In genomic region chr12:103958621-103959020, GRCh38 we compare ENCODE assay signal across 13 cellular contexts. TPM values are rescaled to one million over a fixed set of nuclear protein-coding genes. Genes with fewer than 3 reads are reported as not detected.
DNase-seq lines count a peak whose midpoint lies in the region; ATAC-seq and TF ChIP-seq lines count a peak whose summit lies in the region.
"Had no signal": no experiment of that assay in that cellular context is flagged by ENCODE, and none has a peak within 500 bp of the region (broad histone marks: within the 10 kb centered on the region; RNA-seq: fewer than 3 reads in every experiment).

No MANE protein-coding gene starts in this region.

- DNase-seq in heart right ventricle (no peak), left cardiac atrium (no peak), hepatocyte (ENCODE audit: low spot score) (no peak), NCI-H2081 (lab: John Stamatoyannopoulos, UW) (no peak), DMS 273 treated with DMSO at 0.1 percent for 48 hours (lab: John Stamatoyannopoulos, UW) (no peak), ecto neural progenitor cell (ENCODE audit: low spot score) (no peak)
- DNase-seq: activated gamma-delta T cell treated with Interleukin-2 at 50 U/mL for 16 hours; effector memory CD4-positive, alpha-beta T cell; NCI-H1436; NCI-H226; stimulated activated CD4-positive, alpha-beta T cell treated with anti-CD3 and anti-CD28 coated beads, Interleukin-1b, Interleukin-23, amount 100 ng/mL, for 48 hours had no signal

- no peaks in the 10 kb centered on the region for H3K36me3 Mint-ChIP-seq in IgD-negative memory B cell

- peaks cover 0 to 18% (median 2%) of the 10 kb centered on the region in 9 donors for H3K36me3 ChIP-seq in heart right ventricle
- H3K36me3 ChIP-seq in hepatocyte (replicated peaks; ENCODE audit: insufficient read depth, low read depth): no peaks in the 10 kb centered on the region
- peaks cover 4 to 12% (median 9%) of the 10 kb centered on the region in 5 donors for H3K36me3 ChIP-seq in subcutaneous abdominal adipose tissue (ENCODE audit: control insufficient read depth in 5 of 5, insufficient read depth in 5 of 5, low read length in 5 of 5)

- peak overlapping the region in 3 of 4 donors; percentile 7 to 71 (median 51) for H3K4me3 Mint-ChIP-seq in IgD-negative memory B cell

- intact Hi-C loops in heart right ventricle (cut with DNase I) (loop anchor here in 3 of 10 donors (10.0 kb wide), 2 partner anchors 136 to 146 kb away; no protein-coding TSS in a partner anchor), left cardiac atrium (cut with DNase I) (loop anchor here in 1 of 2 donors (10.0 kb wide), 2 partner anchors 106 to 146 kb away; partner anchors contain the start of gene HCFC2)

- no peak overlapping the region for H2AFZ ChIP-seq in hepatocyte

- H3K9me3 ChIP-seq in heart right ventricle (no peaks in the 10 kb centered on the region), hepatocyte (ENCODE audit: low read depth) (no peaks in the 10 kb centered on the region), subcutaneous abdominal adipose tissue (ENCODE audit: control insufficient read depth in 5 of 5, low read length in 5 of 5) (no peaks in the 10 kb centered on the region)

- H3K9me3 Mint-ChIP-seq in IgD-negative memory B cell: no peaks in the 10 kb centered on the region

- H3K27ac ChIP-seq in heart right ventricle (peak overlapping the region in 6 of 10 donors; percentile 87 to 97 (median 96)), hepatocyte (peak overlapping the region; percentile 20), subcutaneous abdominal adipose tissue (ENCODE audit: low read depth, low read length) (peak overlapping the region; percentile 5)

- no peaks in the 10 kb centered on the region for H3K27me3 ChIP-seq in heart right ventricle
- H3K27me3 ChIP-seq in hepatocyte: no peaks in the 10 kb centered on the region
- H3K27me3 ChIP-seq in subcutaneous abdominal adipose tissue (ENCODE audit: control insufficient read depth in 5 of 5, insufficient read depth in 4 of 5, low read length in 5 of 5): no peaks in the 10 kb centered on the region

- H4K20me1 ChIP-seq in hepatocyte (ENCODE audit: insufficient read depth, poor library complexity, severe bottlenecking): no peaks in the 10 kb centered on the region

- H3K4me1 ChIP-seq in heart right ventricle (peaks cover 3 to 38% (median 22%) of the 10 kb centered on the region in 9 donors), hepatocyte (ENCODE audit: insufficient read depth) (peaks cover 11% of the 10 kb centered on the region), subcutaneous abdominal adipose tissue (ENCODE audit: control insufficient read depth in 5 of 5, insufficient read depth in 5 of 5, low read length in 5 of 5) (peaks cover 0 to 20% (median 19%) of the 10 kb centered on the region in 5 donors)

- H3K27me3 Mint-ChIP-seq in IgD-negative memory B cell: no peaks in the 10 kb centered on the region

- 78 to 86% methylated on average over 1 of the region's 1 CpG for WGBS in heart right ventricle, 2 donors
- 57% methylated on average over 1 of the region's 1 CpG for WGBS in hepatocyte (ENCODE audit: low lambda C conversion rate, missing lambda C conversion rate)

- ATAC-seq in heart right ventricle (no peak), left cardiac atrium (no peak)

- no peak overlapping the region for H3K4me2 ChIP-seq in hepatocyte

- H3K4me1 Mint-ChIP-seq in IgD-negative memory B cell: peaks cover 15 to 18% (median 15%) of the 10 kb centered on the region in 3 donors

- no peak for TF ChIP-seq CTCF in heart right ventricle (IDR thresholded peaks at IDR 0.05)
- TF ChIP-seq CTCF in hepatocyte (IDR thresholded peaks at IDR 0.05; ENCODE audit: poor library complexity): no peak

- peak overlapping the region in 1 of 3 donors; percentile 65 for H3K27ac Mint-ChIP-seq in IgD-negative memory B cell

- H3K9me2 ChIP-seq in hepatocyte (replicated peaks; ENCODE audit: insufficient read depth): no peaks in the 10 kb centered on the region

- H3K4me3 ChIP-seq in heart right ventricle (no peak overlapping the region), hepatocyte (no peak overlapping the region), subcutaneous abdominal adipose tissue (ENCODE audit: low read depth in 1 of 5, low read length in 5 of 5) (no peak overlapping the region)

- no peak overlapping the region for H3K9ac ChIP-seq in subcutaneous abdominal adipose tissue (ENCODE audit: low read length in 5 of 5)

- peaks cover 28% of the 10 kb centered on the region for H3K79me2 ChIP-seq in hepatocyte

RNA-seq across cellular contexts. Expression of gene TDG, which starts 7.1 kb away (rescaled TPM):
- 10 to 100 TPM in 8 of 10 donors, 1 to 10 TPM in 2; 8.7 to 17.4 (median 11.7) TPM for total RNA-seq in heart right ventricle
- 10 to 100 TPM in 1 of 2 donors, 1 to 10 TPM in 1; 9.4 to 12.5 TPM for polyA plus RNA-seq in heart right ventricle
- total RNA-seq in left cardiac atrium: 10 to 100 TPM; 10.8 to 20.1 TPM
- 19.3 TPM for polyA plus RNA-seq in IgD-negative memory B cell
- 47.9 and 50.1 TPM in 2 replicates for total RNA-seq in hepatocyte
- 27.9 and 36.4 TPM in 2 replicates for polyA plus RNA-seq in hepatocyte

RNA-seq across cellular contexts. Expression of gene HSP90B1, which starts 28.4 kb away (rescaled TPM):
- total RNA-seq in heart right ventricle (100 to 1,000 TPM; 235 to 487 (median 297) TPM), left cardiac atrium (100 to 1,000 TPM; 591 to 724 TPM), hepatocyte (1,226 and 1,309 TPM in 2 replicates)
- polyA plus RNA-seq in heart right ventricle (1,000 to 10,000 TPM in 1 of 2 donors, 100 to 1,000 TPM in 1; 203 to 1,021 TPM), IgD-negative memory B cell (274 TPM), hepatocyte (1,289 and 1,449 TPM in 2 replicates)

Comparison
In these comparisons a context has a peak if more than half of its experiments do, and no peak if none do; other contexts are left out.
1. H3K27ac ChIP-seq: peak in every context shown above with its lines; median percentile 96 in heart right ventricle; 20 in hepatocyte; 5 in subcutaneous abdominal adipose tissue.